In the genomic region with DNA sequence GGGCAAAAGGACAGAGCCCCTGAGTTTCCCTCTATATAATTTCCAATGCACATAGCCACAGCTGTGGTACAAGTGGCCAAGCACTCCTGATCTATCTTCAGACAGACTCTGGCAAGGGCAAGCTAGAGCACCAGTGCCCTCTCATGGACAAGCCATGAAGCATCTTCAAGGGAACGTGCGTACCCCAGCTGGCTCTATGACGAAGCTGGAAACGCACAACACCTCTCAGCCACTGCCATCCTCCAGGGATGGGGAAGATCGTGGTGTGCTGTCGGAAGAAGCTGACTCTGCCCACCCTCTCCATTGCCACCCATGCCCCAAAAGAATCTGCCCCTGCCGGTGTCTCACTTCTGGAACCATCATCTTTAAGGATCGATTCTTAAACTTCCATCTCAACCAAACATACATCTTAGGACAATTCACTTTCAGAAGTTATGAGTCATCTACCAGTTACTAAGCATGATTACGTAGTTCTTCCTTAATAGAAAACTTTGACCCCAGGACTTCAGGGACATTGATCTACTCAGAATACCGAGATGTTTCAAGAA, we compare ENCODE assay signal across 8 cellular contexts.
DNase-seq lines count a peak whose midpoint lies in the region; ATAC-seq, FAIRE-seq and TF ChIP-seq lines count a peak whose summit lies in the region.

No MANE protein-coding gene starts in this region.

- no peaks in the 10 kb centered on the region for H3K79me2 ChIP-seq in hepatocyte

- no peak overlapping the region for H3K4me2 ChIP-seq in hepatocyte

- no peaks in the 10 kb centered on the region for H3K36me3 Mint-ChIP-seq in activated CD4-positive, alpha-beta memory T cell treated with anti-CD3 and anti-CD28 coated beads for 36 hours
- no peaks in the 10 kb centered on the region for H3K36me3 Mint-ChIP-seq in activated CD4-positive, alpha-beta memory T cell treated with anti-CD3 and anti-CD28 coated beads, Interleukin-2, amount 10 ng/mL, durations not matched to agents 7 days and 5 days (ENCODE audit: low read depth)
- H3K36me3 Mint-ChIP-seq in stimulated activated effector memory CD8-positive, alpha-beta T cell treated with anti-CD3 and anti-CD28 coated beads, Interleukin-12 subunit alpha, Interleukin-12 subunit beta, amount 100 ng/mL, for 72 hours: no peaks in the 10 kb centered on the region

- H3K27ac Mint-ChIP-seq in activated CD4-positive, alpha-beta memory T cell treated with anti-CD3 and anti-CD28 coated beads for 36 hours: no peak overlapping the region
- H3K27ac Mint-ChIP-seq in activated CD4-positive, alpha-beta memory T cell treated with anti-CD3 and anti-CD28 coated beads, Interleukin-2, amount 10 ng/mL, durations not matched to agents 7 days and 5 days: no peak overlapping the region
- no peak overlapping the region for H3K27ac Mint-ChIP-seq in stimulated activated effector memory CD8-positive, alpha-beta T cell treated with anti-CD3 and anti-CD28 coated beads, Interleukin-12 subunit alpha, Interleukin-12 subunit beta, amount 100 ng/mL, for 72 hours

- H3K4me1 ChIP-seq in hepatocyte (ENCODE audit: insufficient read depth): peaks cover 10% of the 10 kb centered on the region

- 38% methylated on average over 10 of the region's 10 CpGs for WGBS in hepatocyte (ENCODE audit: low lambda C conversion rate, missing lambda C conversion rate)

- POLR2A ChIA-PET in activated CD4-positive, alpha-beta memory T cell treated with anti-CD3 and anti-CD28 coated beads for 36 hours (lab: Charles Lee): no interaction called here
- POLR2A ChIA-PET in activated CD4-positive, alpha-beta memory T cell treated with anti-CD3 and anti-CD28 coated beads, Interleukin-2, amount 10 ng/mL, durations not matched to agents 7 days and 5 days (lab: Charles Lee): no interaction called here

- ATAC-seq in stimulated activated effector memory CD8-positive, alpha-beta T cell treated with anti-CD3 and anti-CD28 coated beads, Interleukin-12 subunit alpha, Interleukin-12 subunit beta, amount 100 ng/mL, for 72 hours: peak; percentile 19

- peak; percentile 84 for TF ChIP-seq CTCF in hepatocyte (IDR thresholded peaks at IDR 0.05; ENCODE audit: poor library complexity)

- intact Hi-C loops in activated CD4-positive, alpha-beta memory T cell treated with anti-CD3 and anti-CD28 coated beads for 36 hours (cut with micrococcal nuclease): loop anchor here (10.0 kb wide), 1 partner anchor 854 kb away; no protein-coding TSS in a partner anchor

- no peak overlapping the region for H3K27ac ChIP-seq in hepatocyte

- H4K20me1 ChIP-seq in hepatocyte (ENCODE audit: insufficient read depth, poor library complexity, severe bottlenecking): no peaks in the 10 kb centered on the region

- no peaks in the 10 kb centered on the region for H3K9me3 ChIP-seq in hepatocyte (ENCODE audit: low read depth)

- DNase-seq in activated CD4-positive, alpha-beta memory T cell treated with anti-CD3 and anti-CD28 coated beads for 36 hours: peak; percentile 12
- DNase-seq in activated CD4-positive, alpha-beta memory T cell treated with anti-CD3 and anti-CD28 coated beads, Interleukin-2, amount 10 ng/mL, durations not matched to agents 7 days and 5 days: no peak
- DNase-seq in H54 (ENCODE audit: insufficient read length, low spot score) (peak; percentile 65), NCI-H187 treated with DMSO at 0.1 percent for 48 hours (lab: John Stamatoyannopoulos, UW) (peak; percentile 2), anterior cingulate cortex (lab: John Stamatoyannopoulos, UW) (peak in 56 of 58 donors; percentile 16 to 89 (median 64)), hepatocyte (ENCODE audit: low spot score) (peak; percentile 83), activated gamma-delta T cell (lab: John Stamatoyannopoulos, UW) (no peak)
- no peak for DNase-seq in stimulated activated effector memory CD8-positive, alpha-beta T cell treated with anti-CD3 and anti-CD28 coated beads, Interleukin-12 subunit alpha, Interleukin-12 subunit beta, amount 100 ng/mL, for 72 hours (ENCODE audit: low spot score in 2 of 2)

- H3K4me3 Mint-ChIP-seq in activated CD4-positive, alpha-beta memory T cell treated with anti-CD3 and anti-CD28 coated beads for 36 hours: no peak overlapping the region
- no peak overlapping the region for H3K4me3 Mint-ChIP-seq in activated CD4-positive, alpha-beta memory T cell treated with anti-CD3 and anti-CD28 coated beads, Interleukin-2, amount 10 ng/mL, durations not matched to agents 7 days and 5 days
- H3K4me3 Mint-ChIP-seq in stimulated activated effector memory CD8-positive, alpha-beta T cell treated with anti-CD3 and anti-CD28 coated beads, Interleukin-12 subunit alpha, Interleukin-12 subunit beta, amount 100 ng/mL, for 72 hours: no peak overlapping the region

- peaks cover 5% of the 10 kb centered on the region for H3K27me3 Mint-ChIP-seq in activated CD4-positive, alpha-beta memory T cell treated with anti-CD3 and anti-CD28 coated beads for 36 hours
- no peaks in the 10 kb centered on the region for H3K27me3 Mint-ChIP-seq in activated CD4-positive, alpha-beta memory T cell treated with anti-CD3 and anti-CD28 coated beads, Interleukin-2, amount 10 ng/mL, durations not matched to agents 7 days and 5 days

- H3K4me3 ChIP-seq in hepatocyte: no peak overlapping the region

- TF ChIP-seq POLR2A in H54 (IDR thresholded peaks at IDR 0.05; ENCODE audit: low read depth, low read length): no peak

- H3K9me2 ChIP-seq in hepatocyte (replicated peaks; ENCODE audit: insufficient read depth): no peaks in the 10 kb centered on the region

- no peaks in the 10 kb centered on the region for H3K27me3 ChIP-seq in hepatocyte

- peaks cover 5% of the 10 kb centered on the region for H3K9me3 Mint-ChIP-seq in activated CD4-positive, alpha-beta memory T cell treated with anti-CD3 and anti-CD28 coated beads for 36 hours
- no peaks in the 10 kb centered on the region for H3K9me3 Mint-ChIP-seq in activated CD4-positive, alpha-beta memory T cell treated with anti-CD3 and anti-CD28 coated beads, Interleukin-2, amount 10 ng/mL, durations not matched to agents 7 days and 5 days
- peaks cover 7% of the 10 kb centered on the region for H3K9me3 Mint-ChIP-seq in stimulated activated effector memory CD8-positive, alpha-beta T cell treated with anti-CD3 and anti-CD28 coated beads, Interleukin-12 subunit alpha, Interleukin-12 subunit beta, amount 100 ng/mL, for 72 hours

- H3K36me3 ChIP-seq in hepatocyte (replicated peaks; ENCODE audit: insufficient read depth, low read depth): no peaks in the 10 kb centered on the region

- FAIRE-seq in H54 (lab: Jason Lieb, UNC): peak; percentile 98

- H2AFZ ChIP-seq in hepatocyte: no peak overlapping the region

- CTCF ChIA-PET in activated CD4-positive, alpha-beta memory T cell treated with anti-CD3 and anti-CD28 coated beads for 36 hours (lab: Charles Lee): interaction anchor here (0.5 to 1.0 kb wide), 2 partner anchors 164 to 862 kb away, joined by 3 read pairs; no protein-coding TSS in a partner anchor
- CTCF ChIA-PET in activated CD4-positive, alpha-beta memory T cell treated with anti-CD3 and anti-CD28 coated beads, Interleukin-2, amount 10 ng/mL, durations not matched to agents 7 days and 5 days (lab: Charles Lee): interaction anchor here (0.5 to 1.4 kb wide), 2 partner anchors 584 to 862 kb away, joined by 4 read pairs; no protein-coding TSS in a partner anchor

- no peaks in the 10 kb centered on the region for H3K4me1 Mint-ChIP-seq in activated CD4-positive, alpha-beta memory T cell treated with anti-CD3 and anti-CD28 coated beads for 36 hours (ENCODE audit: low read depth)
- H3K4me1 Mint-ChIP-seq in activated CD4-positive, alpha-beta memory T cell treated with anti-CD3 and anti-CD28 coated beads, Interleukin-2, amount 10 ng/mL, durations not matched to agents 7 days and 5 days: no peaks in the 10 kb centered on the region
- peaks cover 6% of the 10 kb centered on the region for H3K4me1 Mint-ChIP-seq in stimulated activated effector memory CD8-positive, alpha-beta T cell treated with anti-CD3 and anti-CD28 coated beads, Interleukin-12 subunit alpha, Interleukin-12 subunit beta, amount 100 ng/mL, for 72 hours

Comparison
In these comparisons a context has a peak if more than half of its experiments do, and no peak if none do; other contexts are left out.
1. DNase-seq: peak in activated CD4-positive, alpha-beta memory T cell treated with anti-CD3 and anti-CD28 coated beads for 36 hours (single experiment), H54 (single experiment), NCI-H187 treated with DMSO at 0.1 percent for 48 hours (single experiment), anterior cingulate cortex (56 of 58) and hepatocyte (single experiment); none in activated CD4-positive, alpha-beta memory T cell treated with anti-CD3 and anti-CD28 coated beads, Interleukin-2, amount 10 ng/mL, durations not matched to agents 7 days and 5 days (single experiment), stimulated activated effector memory CD8-positive, alpha-beta T cell treated with anti-CD3 and anti-CD28 coated beads, Interleukin-12 subunit alpha, Interleukin-12 subunit beta, amount 100 ng/mL, for 72 hours (0 of 2) and activated gamma-delta T cell (single experiment).